In genomic region chr5:180381851-180382480, GRCh38 we compare ENCODE assay signal across 21 cellular contexts. TPM values are rescaled to one million over a fixed set of nuclear protein-coding genes. Genes with fewer than 3 reads are reported as not detected.
DNase-seq lines count a peak whose midpoint lies in the region; ATAC-seq, FAIRE-seq and TF ChIP-seq lines count a peak whose summit lies in the region.
"Had no signal": no experiment of that assay in that cellular context is flagged by ENCODE, and none has a peak within 500 bp of the region (broad histone marks: within the 10 kb centered on the region; RNA-seq: fewer than 3 reads in every experiment).

No MANE protein-coding gene starts in this region.

- no peaks in the 10 kb centered on the region for H3K79me1 ChIP-seq in neuronal stem cell (ENCODE audit: low read depth, low read length)

- no peaks in the 10 kb centered on the region for H3K4me1 ChIP-seq in HepG2 (ENCODE audit: insufficient read depth, low read length)
- H3K4me1 ChIP-seq in right lobe of liver = no peaks in the 10 kb centered on the region
- no peaks in the 10 kb centered on the region for H3K4me1 ChIP-seq in kidney (ENCODE audit: control insufficient read depth in 1 of 2, insufficient read depth in 1 of 2, low read depth in 1 of 2, low read length in 2 of 2)
- no peaks in the 10 kb centered on the region for H3K4me1 ChIP-seq in neuronal stem cell (ENCODE audit: control insufficient read depth in 2 of 2, insufficient read depth in 1 of 2, low read depth in 1 of 2, low read length in 2 of 2)
- no peaks in the 10 kb centered on the region for H3K4me1 ChIP-seq in stomach
- H3K4me1 ChIP-seq: Caco-2 had no signal

- peak overlapping the region; percentile 83 for H2BK15ac ChIP-seq in neuronal stem cell (ENCODE audit: low read length)

- in situ Hi-C loops in HepG2 (cut with HindIII; ENCODE audit: extremely low pct_ligation_motif_present, low pct_unique_long_range_greater_than_20kb) = no loop called here

- no peak overlapping the region for H3K14ac ChIP-seq in neuronal stem cell (ENCODE audit: low read length)

- peak overlapping the region; percentile 91 for H3K23ac ChIP-seq in neuronal stem cell (ENCODE audit: low read depth, low read length, poor library complexity)

- TF ChIP-seq CTCF in HepG2 (CRISPR knock-in tag; IDR thresholded peaks at IDR 0.05) = no peak
- no peak for TF ChIP-seq CTCF in right lobe of liver (IDR thresholded peaks at IDR 0.05)
- no peak for TF ChIP-seq CTCF in kidney (IDR thresholded peaks at IDR 0.05; ENCODE audit: borderline replicate concordance, extremely low read depth, insufficient read depth)
- no peak for TF ChIP-seq CTCF in stomach (IDR thresholded peaks at IDR 0.05)

- no peak overlapping the region for H2BK120ac ChIP-seq in neuronal stem cell (ENCODE audit: low read depth, low read length)

- H3K9me3 ChIP-seq in HepG2 (ENCODE audit: low read length) = no peaks in the 10 kb centered on the region
- no peaks in the 10 kb centered on the region for H3K9me3 ChIP-seq in right lobe of liver
- no peaks in the 10 kb centered on the region for H3K9me3 ChIP-seq in kidney (ENCODE audit: control insufficient read depth in 1 of 2, low read length in 2 of 2)
- H3K9me3 ChIP-seq in neuronal stem cell (replicated peaks in 1 of 2; ENCODE audit: control insufficient read depth in 2 of 2, insufficient read depth in 1 of 2, low read depth in 1 of 2, low read length in 2 of 2) = peaks cover 0 to 2% of the 10 kb centered on the region in 2 donors
- no peaks in the 10 kb centered on the region for H3K9me3 ChIP-seq in stomach
- H3K9me3 ChIP-seq: Caco-2 had no signal

- POLR2A ChIA-PET in HepG2 (lab: Yijun Ruan, JAX) = no interaction called here

- H2BK12ac ChIP-seq in neuronal stem cell (ENCODE audit: low read length) = no peak overlapping the region

- no peak for DNase-seq in HepG2 (ENCODE audit: low spot score)
- DNase-seq in right lobe of liver = no peak
- DNase-seq in kidney = peak; percentile 26
- DNase-seq in neuronal stem cell (ENCODE audit: low spot score) = no peak
- DNase-seq in stomach = no peak
- no peak for DNase-seq in NCI-H146 (lab: John Stamatoyannopoulos, UW)
- DNase-seq in stimulated activated CD8-positive, alpha-beta memory T cell treated with anti-CD3 and anti-CD28 coated beads, Interleukin-4, amount 100 ng/mL, for 48 hours = no peak
- DNase-seq: Caco-2; CD4-positive, alpha-beta T cell; DMS79; GDM1; H7; HFFc6; IMR-90 had no signal

- H4K8ac ChIP-seq in neuronal stem cell (ENCODE audit: low read depth, low read length) = no peak overlapping the region

- peaks cover 8 to 51% of the 10 kb centered on the region in 2 experiments for H3K27me3 ChIP-seq in HepG2 (ENCODE audit: control insufficient read depth in 1 of 2, insufficient read depth in 2 of 2, low read length in 2 of 2)
- H3K27me3 ChIP-seq in right lobe of liver = no peaks in the 10 kb centered on the region
- H3K27me3 ChIP-seq in neuronal stem cell (ENCODE audit: control insufficient read depth in 3 of 3, insufficient read depth in 3 of 3, low read depth in 1 of 3, low read length in 3 of 3) = peaks cover 0 to 26% (median 0%) of the 10 kb centered on the region in 3 experiments
- peaks cover 0 to 23% (median 0%) of the 10 kb centered on the region in 3 donors for H3K27me3 ChIP-seq in stomach

- no peak overlapping the region for H2BK5ac ChIP-seq in neuronal stem cell (ENCODE audit: low read length)

- H3K79me2 ChIP-seq in HepG2 (ENCODE audit: insufficient read depth, low read length) = no peaks in the 10 kb centered on the region

- no TSS peak for BruUV-seq in HepG2 (replicated peaks; lab: Mats Ljungman, UMichigan)

- CTCF ChIA-PET in HepG2 (lab: Yijun Ruan, JAX; ENCODE audit: low intra/inter-chr PET ratio, low total read pairs) = no interaction called here

- WGBS in HepG2 (ENCODE audit: low lambda C conversion rate) = 23% methylated on average over 13 of the region's 13 CpGs
- WGBS in right lobe of liver (ENCODE audit: insufficient coverage, low coverage, low lambda C conversion rate, missing lambda C conversion rate) = 84% methylated on average over 8 of the region's 13 CpGs
- WGBS in neuronal stem cell (ENCODE audit: extremely low coverage in 2 of 2, insufficient read length in 2 of 2, insufficient replicate concordance in 1 of 2), 2 donors = no CpG with 5 or more reads among the region's 13 CpGs
- WGBS in stomach, 5 donors = 84 to 92% (median 91%) methylated on average over 13 of the region's 13 CpGs

- ATAC-seq in HepG2 = no peak
- no peak for ATAC-seq in right lobe of liver
- ATAC-seq: GM23338, HCT116 had no signal

- no peak overlapping the region for H3K9ac ChIP-seq in HepG2 (ENCODE audit: insufficient read depth, low read depth, low read length)
- H3K9ac ChIP-seq in kidney (ENCODE audit: low read length in 2 of 2) = no peak overlapping the region
- no peak overlapping the region for H3K9ac ChIP-seq in neuronal stem cell (ENCODE audit: low read depth, low read length, poor library complexity)

- no peak overlapping the region for H3K27ac ChIP-seq in HepG2 (ENCODE audit: extremely low read length, insufficient read depth, low read length)
- H3K27ac ChIP-seq in right lobe of liver = no peak overlapping the region
- no peak overlapping the region for H3K27ac ChIP-seq in kidney (ENCODE audit: low read depth in 2 of 2, low read length in 2 of 2)
- H3K27ac ChIP-seq in neuronal stem cell (replicated peaks; ENCODE audit: low read length) = no peak overlapping the region
- no peak overlapping the region for H3K27ac ChIP-seq in stomach
- H3K27ac ChIP-seq: C4-2B, HL-60 had no signal

- peak overlapping the region; percentile 58 for H3K4ac ChIP-seq in neuronal stem cell (ENCODE audit: low read length)

- H3K36me3 ChIP-seq in HepG2 (replicated peaks in 1 of 2; ENCODE audit: control insufficient read depth in 1 of 2, insufficient read depth in 2 of 2, low read length in 2 of 2) = no peaks in the 10 kb centered on the region
- no peaks in the 10 kb centered on the region for H3K36me3 ChIP-seq in right lobe of liver
- no peaks in the 10 kb centered on the region for H3K36me3 ChIP-seq in kidney (ENCODE audit: control insufficient read depth in 1 of 2, insufficient read depth in 2 of 2, low read length in 2 of 2)
- H3K36me3 ChIP-seq in neuronal stem cell (replicated peaks in 1 of 2; ENCODE audit: control insufficient read depth in 2 of 2, insufficient read depth in 2 of 2, low read length in 2 of 2) = no peaks in the 10 kb centered on the region
- no peaks in the 10 kb centered on the region for H3K36me3 ChIP-seq in stomach

- TF ChIP-seq RAD21 in HepG2 (CRISPR knock-in tag; IDR thresholded peaks at IDR 0.05) = no peak

- no peak overlapping the region for H3K4me3 ChIP-seq in HepG2 (replicated peaks in 1 of 3; ENCODE audit: insufficient read depth in 1 of 3, low read depth in 2 of 3, low read length in 3 of 3)
- no peak overlapping the region for H3K4me3 ChIP-seq in right lobe of liver
- no peak overlapping the region for H3K4me3 ChIP-seq in kidney (ENCODE audit: low read length in 2 of 2)
- no peak overlapping the region for H3K4me3 ChIP-seq in neuronal stem cell (ENCODE audit: low read length in 2 of 2)
- H3K4me3 ChIP-seq in stomach = no peak overlapping the region
- H3K4me3 ChIP-seq: GM23338 had no signal

- H3K18ac ChIP-seq in neuronal stem cell (ENCODE audit: low read length) = peak overlapping the region; percentile 57

- no peak for FAIRE-seq in HepG2 (lab: Jason Lieb, UNC)
- no peak for FAIRE-seq in kidney (lab: Jason Lieb, UNC)
- FAIRE-seq: D721Med, GM12892, GM18507 had no signal

- peak overlapping the region; percentile 95 for H4K91ac ChIP-seq in neuronal stem cell (ENCODE audit: low read depth, low read length, poor library complexity)

- H2AFZ ChIP-seq in HepG2 (ENCODE audit: low read length) = no peak overlapping the region
- no peak overlapping the region for H2AFZ ChIP-seq in neuronal stem cell (ENCODE audit: low read length)

- TF ChIP-seq EP300 in HepG2 (IDR thresholded peaks at IDR 0.05; ENCODE audit: low read depth in 2 of 2, low read length in 2 of 2) (no peak), HepG2 (CRISPR knock-in tag; IDR thresholded peaks at IDR 0.05; ENCODE audit: borderline replicate concordance) (no peak), stomach (IDR thresholded peaks at IDR 0.05) (no peak)

- H3K4me2 ChIP-seq in HepG2 (ENCODE audit: low read depth, low read length) (no peak overlapping the region), neuronal stem cell (ENCODE audit: insufficient read depth, low read length, poor library complexity, severe bottlenecking) (no peak overlapping the region)
- H3K4me2 ChIP-seq: GM23338 had no signal

- TF ChIP-seq POLR2A in HepG2 (IDR thresholded peaks at IDR 0.05; ENCODE audit: insufficient read depth in 1 of 2, low read depth in 2 of 2, low read length in 2 of 2) = no peak
- no peak for TF ChIP-seq POLR2A in right lobe of liver (IDR thresholded peaks at IDR 0.05)
- no peak for TF ChIP-seq POLR2A in stomach (IDR thresholded peaks at IDR 0.05)

- no peaks in the 10 kb centered on the region for H4K20me1 ChIP-seq in HepG2 (ENCODE audit: insufficient read depth, low read length)

- intact Hi-C loops in HepG2 (cut with micrococcal nuclease; ENCODE audit: unreplicated experiment) = no loop called here
- intact Hi-C loops in right lobe of liver (cut with DNase I) = no loop called here
- intact Hi-C loops in kidney (cut with DNase I) = no loop called here
- intact Hi-C loops in stomach (cut with DNase I; ENCODE audit: low total_unique reads) = no loop called here

- peak overlapping the region; percentile 57 for H2AK5ac ChIP-seq in neuronal stem cell (ENCODE audit: low read depth, low read length)

RNA-seq across cellular contexts. Expression of gene GFPT2, which starts 28.8 kb away (rescaled TPM):
- total RNA-seq in HepG2 (2016; rRNA removed; fragmentation: Illumina TruSeq; extraction: Trizol) (0.10 and 0.18 TPM in 2 replicates), right lobe of liver (under 1 TPM; 0.32 to 0.93 (median 0.61) TPM), kidney (15.9 TPM), stomach (10 to 100 TPM in 4 of 5 donors, 1 to 10 TPM in 1; 3.5 to 54.5 (median 19.8) TPM)
- not detected in 2 replicates for total RNA-seq in HepG2 (2016; cell fraction: cytosol; rRNA removed; fragmentation: Illumina TruSeq; extraction: Trizol; ENCODE audit: low read depth)
- 0.10 and 0.13 TPM in 2 replicates for total RNA-seq in HepG2 (2016; cell fraction: insoluble cytoplasmic fraction; rRNA removed; fragmentation: Illumina TruSeq; extraction: Trizol)
- 0.06 TPM in 1 of 2 replicates, not detected in the other for total RNA-seq in HepG2 (2016; cell fraction: membrane; rRNA removed; fragmentation: Illumina TruSeq; extraction: Trizol)
- not detected in 2 replicates for total RNA-seq in HepG2 (2016; cell fraction: nucleus; rRNA removed; fragmentation: Illumina TruSeq; extraction: Trizol)
- polyA plus RNA-seq in HepG2 (2011; rRNA removed) (0.09 and 0.18 TPM in 2 replicates), kidney (ENCODE audit: insufficient read depth, low read depth, low replicate concordance) (2.7 TPM), stomach (1 to 10 TPM; 3.5 to 4.7 (median 4.3) TPM)
- 0.08 and 0.12 TPM in 2 replicates for polyA plus RNA-seq in HepG2 (2011; cell fraction: cytosol; rRNA removed)
- polyA plus RNA-seq in HepG2 (2011; cell fraction: nucleus; rRNA removed) = 0.09 and 0.10 TPM in 2 replicates
- polyA plus RNA-seq in HepG2 (2012) = 0.07 and 0.11 TPM in 2 replicates
- polyA plus RNA-seq in HepG2 (2016; cell fraction: cytosol; fragmentation: Illumina TruSeq; extraction: Trizol; ENCODE audit: low read depth) = 0.05 TPM in 1 of 2 replicates, not detected in the other
- polyA plus RNA-seq in HepG2 (2016; cell fraction: insoluble cytoplasmic fraction; fragmentation: Illumina TruSeq; extraction: Trizol; ENCODE audit: low read depth) = 0.12 TPM in 1 of 2 replicates, not detected in the other
- not detected in 2 replicates for polyA plus RNA-seq in HepG2 (2016; cell fraction: membrane; fragmentation: Illumina TruSeq; extraction: Trizol; ENCODE audit: low read depth)
- not detected in 2 replicates for polyA plus RNA-seq in HepG2 (2016; cell fraction: nucleus; fragmentation: Illumina TruSeq; extraction: Trizol; ENCODE audit: insufficient read depth, low read depth)
- polyA minus RNA-seq in HepG2 (2011; rRNA and poly(A)+ RNA removed; ENCODE audit: low replicate concordance) = 4.4 TPM in 1 of 2 replicates, not detected in the other
- polyA minus RNA-seq in HepG2 (2011; cell fraction: cytosol; rRNA and poly(A)+ RNA removed) = not detected in 2 replicates
- not detected in 2 replicates for polyA minus RNA-seq in HepG2 (2011; cell fraction: nucleus; rRNA and poly(A)+ RNA removed)
- 17.6 TPM for polyA plus RNA-seq in neuronal stem cell (2013, experiment 1 of 2)
- polyA plus RNA-seq in neuronal stem cell (2013, experiment 2 of 2) = 16.4 TPM
